Comparison of ENCODE assay signal across 1 cellular context in genomic region chr1:42815938-42816599, GRCh38.
TF ChIP-seq lines count a peak whose summit lies in the region.

No MANE protein-coding gene starts in this region.

TF ChIP-seq in IMR-90, 13 proteins besides CTCF, POLR2A, EP300 and RAD21 (continued from another document):
- TF ChIP-seq USF2 (IDR thresholded peaks at IDR 0.05; ENCODE audit: low read depth, low read length) (no peak), MAFK (IDR thresholded peaks at IDR 0.05; ENCODE audit: low read depth, low read length) (no peak), CHD1 (IDR thresholded peaks at IDR 0.05; ENCODE audit: low read depth, low read length) (no peak), CEBPB (IDR thresholded peaks at IDR 0.05; ENCODE audit: low read depth, low read length) (no peak), BHLHE40 (IDR thresholded peaks at IDR 0.05; ENCODE audit: low read depth, low read length) (no peak), FOS (IDR thresholded peaks at IDR 0.05; ENCODE audit: low read depth, low read length) (no peak), MXI1 (IDR thresholded peaks at IDR 0.05; ENCODE audit: borderline replicate concordance, low read depth, low read length) (no peak), MAZ (IDR thresholded peaks at IDR 0.05; ENCODE audit: borderline replicate concordance, low read depth, low read length) (no peak), RFX5 (IDR thresholded peaks at IDR 0.05; ENCODE audit: low read depth, low read length) (no peak), RCOR1 (IDR thresholded peaks at IDR 0.05; ENCODE audit: insufficient replicate concordance, low read length) (no peak), ELK1 (IDR thresholded peaks at IDR 0.05; ENCODE audit: borderline replicate concordance, low read depth, low read length) (no peak)
